22 cellular contexts compared by ENCODE assay signal in genomic region chr3:171684226-171684625, GRCh38.
"Had no signal": no experiment of that assay in that cellular context is flagged by ENCODE, and none has a peak within 500 bp of the region (broad histone marks: within the 10 kb centered on the region; RNA-seq: fewer than 3 reads in every experiment).

No MANE protein-coding gene starts in this region.

- DNase-seq: effector CD8-positive, alpha-beta T cell; endodermal cell; foreskin fibroblast; gastrocnemius medialis; head of caudate nucleus; kidney; left ventricle myocardium inferior; lower lobe of right lung; naive B cell; pancreas; stimulated activated CD4-positive, alpha-beta T cell treated with anti-CD3 and anti-CD28 coated beads, Interleukin-2, amount 100 ng/mL, for 24 hours; stimulated activated CD4-positive, alpha-beta T cell treated with anti-CD3 and anti-CD28 coated beads, Interleukin-4, amount 100 ng/mL, for 24 hours; stimulated activated naive CD4-positive, alpha-beta T cell treated with Interleukin-2 at 50 U/mL for 16 hours; stomach; thyroid gland had no signal

- ATAC-seq: esophagus mucosa; gastrocnemius medialis; lower lobe of right lung; natural killer cell treated with Interleukin-12 subunit alpha and Interleukin-12 subunit beta and Interleukin-15 and Interleukin-18, amount 100 ng/mL, for 72 hours; pancreas; sciatic nerve; stimulated activated effector memory CD8-positive, alpha-beta T cell treated with anti-CD3 and anti-CD28 coated beads, Interleukin-12 subunit alpha, Interleukin-12 subunit beta, amount 100 ng/mL, for 72 hours had no signal

- H3K9me3 ChIP-seq: gastrocnemius medialis, left ventricle myocardium inferior, lower lobe of right lung, neutrophil, pancreas, stomach, thyroid gland had no signal

- FAIRE-seq: colon, kidney, pancreas had no signal

- H3K27me3 ChIP-seq: gastrocnemius medialis, neutrophil, pancreas, stomach, thyroid gland had no signal

- H3K36me3 ChIP-seq: gastrocnemius medialis, lower lobe of right lung, thyroid gland had no signal

- H3K4me1 ChIP-seq: gastrocnemius medialis, lower lobe of right lung had no signal

- H3K4me3 ChIP-seq: gastrocnemius medialis, left ventricle myocardium inferior, lower lobe of right lung, pancreas, stomach, thyroid gland had no signal

- H3K27ac ChIP-seq: epithelial cell of prostate, gastrocnemius medialis, left ventricle myocardium inferior, lower lobe of right lung, neutrophil, pancreas, stomach, thyroid gland had no signal
